Comparison of ENCODE assay signal across 8 cellular contexts in the genomic region with DNA sequence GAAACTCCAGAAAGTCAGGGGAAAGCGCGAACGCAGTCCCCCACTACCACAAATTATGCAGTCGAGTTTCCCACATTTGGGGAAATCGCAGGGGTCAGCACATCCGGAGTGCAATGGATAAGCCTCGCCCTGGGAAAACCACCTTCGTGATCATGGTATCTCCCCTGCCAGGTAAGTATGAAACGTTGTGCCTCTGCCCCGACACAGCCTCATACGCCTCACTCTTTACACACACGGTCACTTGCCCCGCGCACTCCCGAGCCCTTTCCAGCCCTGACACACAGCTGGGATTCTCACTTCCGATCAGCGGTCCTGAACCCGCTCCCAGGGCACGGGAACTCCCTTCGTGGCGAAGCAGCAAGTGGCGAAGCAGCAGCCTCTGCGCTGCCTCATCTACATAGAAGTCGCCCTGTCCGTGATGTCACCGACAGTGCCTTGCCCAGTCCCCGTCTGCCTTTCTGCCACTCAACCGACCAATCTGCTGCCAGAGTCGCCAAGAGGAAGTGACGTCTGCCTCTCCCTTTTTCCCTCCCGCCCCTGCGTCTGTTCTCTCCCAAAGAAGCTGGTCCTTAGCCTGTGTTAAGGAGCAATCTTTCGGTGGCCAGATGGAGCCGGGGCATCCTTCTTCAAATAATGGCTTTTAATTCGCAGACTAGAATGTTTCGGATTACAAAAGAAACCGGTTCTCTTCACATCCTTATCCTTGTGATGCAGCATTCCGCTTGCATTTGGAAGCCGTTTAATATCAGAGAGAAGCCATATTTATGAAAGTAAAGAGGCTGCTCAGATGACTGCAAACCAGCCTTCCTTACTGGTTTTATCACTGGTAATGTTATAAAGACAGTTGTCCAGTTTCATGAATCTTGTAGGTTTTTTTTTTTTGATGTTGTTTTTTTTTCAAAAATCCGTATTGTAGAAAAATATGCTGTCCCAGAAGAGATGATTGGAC. TPM values are rescaled to one million over a fixed set of nuclear protein-coding genes. Genes with fewer than 3 reads are reported as not detected.
A peak's percentile ranks its signal among the peaks of the same experiment; 100 is the strongest.
DNase-seq lines count a peak whose midpoint lies in the region; ATAC-seq, FAIRE-seq and TF ChIP-seq lines count a peak whose summit lies in the region.
"Not testable (repeated sequence)": the region's sequence is repeated elsewhere in the genome, so short reads cannot be mapped to it uniquely, and the experiment has no call there.

A gene (minus strand): TSS at position 179 of the 949 bp plus-strand sequence.

- H3K27me3 ChIP-seq in BLaER1; astrocyte (ENCODE audit: insufficient read depth, low read length): not testable (repeated sequence)

- not testable (repeated sequence) for H3K36me3 Mint-ChIP-seq in astrocyte (ENCODE audit: low read depth, unreplicated experiment); naive B cell

- not testable (repeated sequence) for FAIRE-seq in astrocyte (lab: Jason Lieb, UNC)

- H3K9me3 ChIP-seq in BLaER1; astrocyte (ENCODE audit: insufficient read depth, low read depth, low read length): not testable (repeated sequence)

- H3K27ac Mint-ChIP-seq in astrocyte (ENCODE audit: unreplicated experiment) = peak within 1 kb of the TSS; percentile 26
- H3K27ac Mint-ChIP-seq in naive B cell = peak within 1 kb of the TSS in 1 of 6 donors; percentile 49

- peak within 1 kb of the TSS; percentile 82; the same call in 1 of the 2 replicates for H3K27ac ChIP-seq in BLaER1
- peak within 1 kb of the TSS; percentile 97 for H3K27ac ChIP-seq in astrocyte (ENCODE audit: low read depth, low read length)

- not testable (repeated sequence) for H3K4me1 ChIP-seq in BLaER1; astrocyte (ENCODE audit: insufficient read depth, low read length)

- not testable (repeated sequence) for H3K4me1 Mint-ChIP-seq in astrocyte (ENCODE audit: low read depth, unreplicated experiment); naive B cell

- H3K9ac ChIP-seq in BLaER1 (peak within 1 kb of the TSS; percentile 81), astrocyte (ENCODE audit: low read length) (peak within 1 kb of the TSS; percentile 86)

- H3K27me3 Mint-ChIP-seq in astrocyte (ENCODE audit: low read depth, unreplicated experiment) = not testable (repeated sequence)
- H3K27me3 Mint-ChIP-seq in naive B cell = peaks cover 11 to 25% (median 24%) of the 10 kb centered on the region in 3 donors

- H3K4me3 ChIP-seq in BLaER1 = peak within 1 kb of the TSS; percentile 56; the same call in 1 of the 2 replicates
- peak within 1 kb of the TSS; percentile 46 for H3K4me3 ChIP-seq in WI38 (ENCODE audit: low read depth, low read length)
- not testable (repeated sequence) for H3K4me3 ChIP-seq in astrocyte (ENCODE audit: insufficient read depth, low read depth, low read length)

- H3K36me3 ChIP-seq in BLaER1; astrocyte (ENCODE audit: insufficient read depth, low read length): not testable (repeated sequence)

- not testable (repeated sequence) for H4K20me1 ChIP-seq in BLaER1; astrocyte (ENCODE audit: insufficient read depth, low read length)

- not testable (repeated sequence) for TF ChIP-seq CTCF in WI38 (IDR thresholded peaks at IDR 0.05; ENCODE audit: low read depth, low read length); astrocyte (IDR thresholded peaks at IDR 0.05; ENCODE audit: insufficient read depth, low read depth, low read length)

- peak within 1 kb of the TSS; percentile 57 for H3K4me3 Mint-ChIP-seq in astrocyte (ENCODE audit: unreplicated experiment)
- H3K4me3 Mint-ChIP-seq in naive B cell = not testable (repeated sequence)

- DNase-seq in NCI-H510A treated with DMSO at 0.1 percent for 48 hours (lab: John Stamatoyannopoulos, UW) = peak; percentile 85
- DNase-seq in astrocyte (ENCODE audit: low read depth) = peak; percentile 75
- DNase-seq in globus pallidus (ENCODE audit: low spot score) = peak; percentile 79
- peak; percentile 91 for DNase-seq in naive B cell
- DNase-seq in stimulated activated CD4-positive, alpha-beta T cell treated with anti-CD3 and anti-CD28 coated beads, TNF-alpha, amount 100 ng/mL, for 48 hours (ENCODE audit: low read depth in 3 of 3) = peak; percentile 41 to 63 (median 43)

- H3K79me2 ChIP-seq in astrocyte (ENCODE audit: insufficient read depth, low read length) = not testable (repeated sequence)

- peak within 1 kb of the TSS; percentile 71 for H2AFZ ChIP-seq in astrocyte (ENCODE audit: low read depth, low read length)

- H3K9me3 Mint-ChIP-seq in astrocyte (ENCODE audit: unreplicated experiment); naive B cell: not testable (repeated sequence)

- ATAC-seq in HG03196 (IDR thresholded peaks at IDR 0.05; ENCODE audit: unreplicated experiment) (peak; percentile 27), naive B cell (ENCODE audit: low read depth in 2 of 2) (peak; percentile 44 to 54)

- H3K4me2 ChIP-seq in BLaER1 (peak within 1 kb of the TSS; percentile 50), astrocyte (ENCODE audit: low read length) (peak within 1 kb of the TSS; percentile 76)

RNA-seq across cellular contexts. Expression of the gene that starts here (rescaled TPM):
- 1,356 and 1,553 TPM in 2 replicates for total RNA-seq in astrocyte
- polyA plus RNA-seq in naive B cell (ENCODE audit: low read depth in 6 of 6) = 10 to 100 TPM in 4 of 6 donors, not detected in 2; 27.4 to 56.9 (median 45.9) TPM
